In the genomic region with DNA sequence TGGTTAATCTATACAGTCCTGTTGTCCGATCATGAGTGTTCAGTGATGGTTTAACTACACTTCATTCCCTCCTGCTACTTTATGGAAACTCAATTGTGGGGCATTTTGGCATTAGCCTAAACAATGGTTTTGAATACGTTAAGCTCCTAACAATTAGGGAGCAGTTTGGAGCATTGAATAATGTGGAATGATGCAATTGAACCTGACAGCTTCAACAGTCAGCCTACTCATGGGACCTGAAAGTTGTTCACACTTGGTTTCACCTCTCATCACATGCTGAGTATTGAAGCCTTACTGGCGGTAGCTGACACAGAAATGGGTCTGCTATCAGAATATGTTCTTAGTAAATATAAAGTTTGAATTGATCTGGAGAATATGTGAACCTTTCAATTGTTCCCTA, we compare ENCODE assay signal across 18 cellular contexts.
DNase-seq lines count a peak whose midpoint lies in the region; ATAC-seq, FAIRE-seq and TF ChIP-seq lines count a peak whose summit lies in the region.
"Had no signal": no experiment of that assay in that cellular context is flagged by ENCODE, and none has a peak within 500 bp of the region (broad histone marks: within the 10 kb centered on the region; RNA-seq: fewer than 3 reads in every experiment).

No MANE protein-coding gene starts in this region.

- H4K5ac ChIP-seq in H1 (ENCODE audit: insufficient read length, low read depth, low read length), result no peak overlapping the region

- H3K23me2 ChIP-seq in H1 (ENCODE audit: low read depth, low read length), result no peaks in the 10 kb centered on the region; the same call in 1 of the 2 replicates

- WGBS in HUES64, result 65% methylated on average over 2 of the region's 3 CpGs
- 68% methylated on average over 3 of the region's 3 CpGs; no CpG with 5 or more reads in 1 of the 2 experiments for WGBS in H1 (ENCODE audit: extremely low coverage in 1 of 2, insufficient coverage in 1 of 2, insufficient read length in 1 of 2, insufficient replicate concordance in 2 of 2, low coverage in 1 of 2, low lambda C conversion rate in 2 of 2, missing lambda C conversion rate in 1 of 2), 2 experiments

- TF ChIP-seq RAD21 in H1 (IDR thresholded peaks at IDR 0.05 in 1 of 2, conservative IDR thresholded peaks at IDR 0.05 in 1 of 2; ENCODE audit: low read depth in 2 of 2, low read length in 2 of 2), result no peak

- DNase-seq in NCI-H82 (lab: John Stamatoyannopoulos, UW), result peak; percentile 58
- no peak for DNase-seq in NCI-H82 treated with DMSO at 0.1 percent for 48 hours (lab: John Stamatoyannopoulos, UW; ENCODE audit: unreplicated experiment)
- DNase-seq in H1 (ENCODE audit: low read depth in 1 of 2, low spot score in 2 of 2), result no peak
- peak; percentile 84 for DNase-seq in retina
- DNase-seq in NCI-H2171 (lab: John Stamatoyannopoulos, UW), result no peak
- DNase-seq: amniotic stem cell; CD4-positive, alpha-beta memory T cell; cortex of kidney; GDM1; NCI-H1092 treated with DMSO at 0.1 percent for 48 hours; NCI-H524; RPMI8226; stomach had no signal

- H3K36me3 ChIP-seq in HUES64 (ENCODE audit: insufficient read depth, low read length) (peaks cover 48% of the 10 kb centered on the region), H1 (ENCODE audit: control insufficient read depth in 2 of 4, insufficient read depth in 4 of 4, low read length in 3 of 4) (peaks cover 2 to 10% (median 3%) of the 10 kb centered on the region in 4 experiments; a peak in 4 of 8 replicates)

- H3K4ac ChIP-seq in H1 (replicated peaks; ENCODE audit: insufficient read length, low read depth, low read length), result no peak overlapping the region

- no peak overlapping the region for H4K8ac ChIP-seq in H1 (ENCODE audit: extremely low read depth, insufficient read depth, low read length)

- H3K79me2 ChIP-seq in H1 (ENCODE audit: control insufficient read depth in 1 of 2, insufficient read depth in 2 of 2, low read length in 2 of 2), result peaks cover 0 to 4% of the 10 kb centered on the region in 2 experiments; a peak in 1 of 4 replicates

- H3K4me3 ChIP-seq in HUES64 (ENCODE audit: low read length) (no peak overlapping the region), H1 (ENCODE audit: extremely low read depth in 1 of 4, insufficient read depth in 2 of 4, low read depth in 3 of 4, low read length in 4 of 4) (no peak overlapping the region)
- H3K4me3 ChIP-seq: skin epidermis, stomach had no signal

- H2BK12ac ChIP-seq in H1 (ENCODE audit: low read depth, low read length), result peak overlapping the region; percentile 61; the same call in 1 of the 2 replicates

- H3K23ac ChIP-seq in H1 (ENCODE audit: insufficient read length), result no peak overlapping the region

- H3K27ac ChIP-seq in HUES64 (ENCODE audit: low read depth, low read length) (peak overlapping the region; percentile 52; the same call in 1 of the 2 replicates), H1 (ENCODE audit: low read depth, low read length) (no peak overlapping the region)
- H3K27ac ChIP-seq: skin epidermis, stomach had no signal

- no peak for TF ChIP-seq CTCF in H1 (IDR thresholded peaks at IDR 0.05; ENCODE audit: control extremely low read depth in 1 of 3, insufficient read depth in 1 of 3, low read depth in 1 of 3, low read length in 3 of 3)

- H3K9me3 ChIP-seq in HUES64 (ENCODE audit: insufficient read depth, low read depth, low read length), result no peaks in the 10 kb centered on the region
- no peaks in the 10 kb centered on the region for H3K9me3 ChIP-seq in H1 (ENCODE audit: insufficient read depth in 2 of 2, low read depth in 1 of 2, low read length in 1 of 2)
- H3K9me3 ChIP-seq: stomach had no signal

- H3K79me1 ChIP-seq in H1 (ENCODE audit: low read depth, low read length), result no peaks in the 10 kb centered on the region

- no peak for TF ChIP-seq POLR2A in H1 (IDR thresholded peaks at IDR 0.05; ENCODE audit: control extremely low read depth in 1 of 2, low read depth in 2 of 2, low read length in 2 of 2)

- H4K20me1 ChIP-seq in H1 (replicated peaks in 1 of 2; ENCODE audit: control insufficient read depth in 1 of 2, insufficient read depth in 2 of 2, low read length in 2 of 2), result no peaks in the 10 kb centered on the region

- H4K91ac ChIP-seq in H1 (replicated peaks; ENCODE audit: insufficient read length, low read length), result no peak overlapping the region

- no peak for TF ChIP-seq EP300 in H1 (IDR thresholded peaks at IDR 0.05; ENCODE audit: borderline replicate concordance in 1 of 2, low read depth in 2 of 2, low read length in 2 of 2)

- H2BK5ac ChIP-seq in H1 (ENCODE audit: low read depth, low read length), result no peak overlapping the region

- H3K27me3 ChIP-seq in HUES64 (ENCODE audit: insufficient read depth, low read length) (no peaks in the 10 kb centered on the region), H1 (replicated peaks in 1 of 4; ENCODE audit: control insufficient read depth in 3 of 4, extremely low read depth in 1 of 4, insufficient read depth in 3 of 4, low read length in 3 of 4) (no peaks in the 10 kb centered on the region)
- H3K27me3 ChIP-seq: stomach had no signal

- H2BK20ac ChIP-seq in H1 (ENCODE audit: low read length), result no peak overlapping the region

- 0 out of 2 replicates have a peak overlapping the region, but pooled peaks have one; percentile 13 for H3K9ac ChIP-seq in HUES64 (ENCODE audit: low read depth, low read length)
- H3K9ac ChIP-seq in H1 (replicated peaks in 1 of 4; ENCODE audit: extremely low read depth in 1 of 4, low read depth in 3 of 4, low read length in 3 of 4), result peak overlapping the region in 1 of 4 experiments; percentile 28; a peak in 1 of 7 replicates

- POLR2A ChIA-PET in H1 (lab: Charles Lee; ENCODE audit: partially characterized antibody), result interaction anchor here (1.2 to 2.2 kb wide), 4 partner anchors 31 to 211 kb away, joined by 3 to 9 read pairs (median 6); a partner anchor contains a TSS

- no peak overlapping the region for H3K14ac ChIP-seq in H1 (ENCODE audit: insufficient read length)

- no peak overlapping the region; the same call in 1 of the 2 replicates for H3K18ac ChIP-seq in H1 (ENCODE audit: extremely low read depth, low read length)

- CTCF ChIA-PET in H1 (lab: Charles Lee; ENCODE audit: partially characterized antibody), result interaction anchor here (0.6 to 1.8 kb wide), 3 partner anchors 12 to 479 kb away, joined by 3 to 11 read pairs (median 3); no protein-coding TSS in a partner anchor

- no peak overlapping the region for H3K56ac ChIP-seq in H1 (replicated peaks; ENCODE audit: insufficient read length, low read depth, low read length)

- H2AFZ ChIP-seq in H1 (ENCODE audit: low read length), result no peak overlapping the region

- H2BK15ac ChIP-seq in H1 (ENCODE audit: low read length), result peak overlapping the region; percentile 23; the same call in 1 of the 2 replicates

- no peak for ATAC-seq in activated CD4-positive, CD25-positive, alpha-beta regulatory T cell treated with anti-CD3 and anti-CD28 coated beads, Interleukin-2, amount 50 U/mL, for 24 hours
- no peak for ATAC-seq in GM18498 (IDR thresholded peaks at IDR 0.05; ENCODE audit: unreplicated experiment)

- no peak overlapping the region for H3K4me2 ChIP-seq in H1 (ENCODE audit: insufficient read depth in 1 of 2, low read depth in 2 of 2, low read length in 2 of 2)

- peak; percentile 86 for FAIRE-seq in H1 (lab: Jason Lieb, UNC)
- FAIRE-seq: A204.1 had no signal

- H3K4me1 ChIP-seq in HUES64 (ENCODE audit: insufficient read depth, low read length) (peaks cover 26% of the 10 kb centered on the region), H1 (replicated peaks in 1 of 4; ENCODE audit: control insufficient read depth in 3 of 4, insufficient read depth in 4 of 4, low read length in 3 of 4) (peaks cover 0 to 6% (median 5%) of the 10 kb centered on the region in 4 experiments; a peak in 3 of 7 replicates)

- H2AK5ac ChIP-seq in H1 (ENCODE audit: low read depth, low read length), result peak overlapping the region; percentile 55; the same call in 1 of the 2 replicates

- H2BK120ac ChIP-seq in H1 (replicated peaks; ENCODE audit: low read depth, low read length), result no peak overlapping the region

TF ChIP-seq in H1, 55 proteins besides CTCF, POLR2A, EP300 and RAD21 (continues in another document):
- TF ChIP-seq NANOG (IDR thresholded peaks at IDR 0.05; ENCODE audit: insufficient read depth, low read depth, low read length, poor library complexity, severe bottlenecking) (peak; percentile 79), JUN (IDR thresholded peaks at IDR 0.05; ENCODE audit: low read depth, low read length) (no peak)
- TF ChIP-seq, protein P1, sequence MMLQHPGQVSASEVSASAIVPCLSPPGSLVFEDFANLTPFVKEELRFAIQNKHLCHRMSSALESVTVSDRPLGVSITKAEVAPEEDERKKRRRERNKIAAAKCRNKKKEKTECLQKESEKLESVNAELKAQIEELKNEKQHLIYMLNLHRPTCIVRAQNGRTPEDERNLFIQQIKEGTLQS (IDR thresholded peaks at IDR 0.05; ENCODE audit: insufficient read depth, low read depth, low read length), result 0 out of 2 replicates have a peak, but pooled peaks have one; percentile 43

Comparison
In these comparisons a context has a peak if more than half of its experiments do, and no peak if none do; other contexts are left out.
1. DNase-seq: peak in NCI-H82 (single experiment) and retina (single experiment); none in NCI-H82 treated with DMSO at 0.1 percent for 48 hours (single experiment), H1 (0 of 2) and NCI-H2171 (single experiment).